In genomic region chr5:177447611-177448243, GRCh38 we compare ENCODE assay signal across 1 cellular context.
TF ChIP-seq lines count a peak whose summit lies in the region.

No MANE protein-coding gene starts in this region.

TF ChIP-seq in HepG2, 621 proteins besides CTCF, POLR2A, EP300 and RAD21 (continued from another document and continues in another):
- 0 out of 2 replicates have a peak, but pooled peaks have one; percentile 24 for TF ChIP-seq ZNF709 (CRISPR knock-in tag; IDR thresholded peaks at IDR 0.05)
- TF ChIP-seq SP2 (CRISPR knock-in tag; IDR thresholded peaks at IDR 0.05), result no peak
- TF ChIP-seq ZNF770 (CRISPR knock-in tag; IDR thresholded peaks at IDR 0.05), result 0 out of 2 replicates have a peak, but pooled peaks have one; percentile 23
- TF ChIP-seq ZKSCAN5 (CRISPR knock-in tag; IDR thresholded peaks at IDR 0.05), result no peak
- peak; percentile 29; the same call in 1 of the 2 replicates for TF ChIP-seq YEATS4 (CRISPR knock-in tag; IDR thresholded peaks at IDR 0.05; ENCODE audit: borderline replicate concordance)
- TF ChIP-seq RCOR2 (CRISPR knock-in tag; IDR thresholded peaks at IDR 0.05), result 0 out of 2 replicates have a peak, but pooled peaks have one; percentile 15
- TF ChIP-seq KLF11 (CRISPR knock-in tag; IDR thresholded peaks at IDR 0.05), result no peak
- TF ChIP-seq, protein P1, sequence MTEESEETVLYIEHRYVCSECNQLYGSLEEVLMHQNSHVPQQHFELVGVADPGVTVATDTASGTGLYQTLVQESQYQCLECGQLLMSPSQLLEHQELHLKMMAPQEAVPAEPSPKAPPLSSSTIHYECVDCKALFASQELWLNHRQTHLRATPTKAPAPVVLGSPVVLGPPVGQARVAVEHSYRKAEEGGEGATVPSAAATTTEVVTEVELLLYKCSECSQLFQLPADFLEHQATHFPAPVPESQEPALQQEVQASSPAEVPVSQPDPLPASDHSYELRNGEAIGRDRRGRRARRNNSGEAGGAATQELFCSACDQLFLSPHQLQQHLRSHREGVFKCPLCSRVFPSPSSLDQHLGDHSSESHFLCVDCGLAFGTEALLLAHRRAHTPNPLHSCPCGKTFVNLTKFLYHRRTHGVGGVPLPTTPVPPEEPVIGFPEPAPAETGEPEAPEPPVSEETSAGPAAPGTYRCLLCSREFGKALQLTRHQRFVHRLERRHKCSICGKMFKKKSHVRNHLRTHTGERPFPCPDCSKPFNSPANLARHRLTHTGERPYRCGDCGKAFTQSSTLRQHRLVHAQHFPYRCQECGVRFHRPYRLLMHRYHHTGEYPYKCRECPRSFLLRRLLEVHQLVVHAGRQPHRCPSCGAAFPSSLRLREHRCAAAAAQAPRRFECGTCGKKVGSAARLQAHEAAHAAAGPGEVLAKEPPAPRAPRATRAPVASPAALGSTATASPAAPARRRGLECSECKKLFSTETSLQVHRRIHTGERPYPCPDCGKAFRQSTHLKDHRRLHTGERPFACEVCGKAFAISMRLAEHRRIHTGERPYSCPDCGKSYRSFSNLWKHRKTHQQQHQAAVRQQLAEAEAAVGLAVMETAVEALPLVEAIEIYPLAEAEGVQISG (CRISPR knock-in tag; IDR thresholded peaks at IDR 0.05), result peak; percentile 50
- peak; percentile 43; the same call in 1 of the 2 replicates for TF ChIP-seq ZBTB21 (CRISPR knock-in tag; IDR thresholded peaks at IDR 0.05)
- no peak for TF ChIP-seq ZNF235 (CRISPR knock-in tag; IDR thresholded peaks at IDR 0.05; ENCODE audit: borderline replicate concordance)
- TF ChIP-seq IKZF5 (CRISPR knock-in tag; IDR thresholded peaks at IDR 0.05), result peak; percentile 63; the same call in 1 of the 2 replicates
- TF ChIP-seq ZNF350 (CRISPR knock-in tag; IDR thresholded peaks at IDR 0.05; ENCODE audit: borderline replicate concordance, low read depth), result no peak
- 0 out of 2 replicates have a peak, but pooled peaks have one; percentile 51 for TF ChIP-seq TAF1 (CRISPR knock-in tag; IDR thresholded peaks at IDR 0.05)
- no peak for TF ChIP-seq FOXJ3 (CRISPR knock-in tag; IDR thresholded peaks at IDR 0.05; ENCODE audit: borderline replicate concordance)
- TF ChIP-seq, protein P2, sequence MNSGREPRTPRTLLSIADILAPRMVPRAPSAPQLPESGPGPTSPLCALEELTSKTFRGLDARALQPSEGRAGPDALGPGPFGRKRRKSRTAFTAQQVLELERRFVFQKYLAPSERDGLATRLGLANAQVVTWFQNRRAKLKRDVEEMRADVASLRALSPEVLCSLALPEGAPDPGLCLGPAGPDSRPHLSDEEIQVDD (CRISPR knock-in tag; IDR thresholded peaks at IDR 0.05; ENCODE audit: borderline replicate concordance), result no peak
- TF ChIP-seq, protein P3, sequence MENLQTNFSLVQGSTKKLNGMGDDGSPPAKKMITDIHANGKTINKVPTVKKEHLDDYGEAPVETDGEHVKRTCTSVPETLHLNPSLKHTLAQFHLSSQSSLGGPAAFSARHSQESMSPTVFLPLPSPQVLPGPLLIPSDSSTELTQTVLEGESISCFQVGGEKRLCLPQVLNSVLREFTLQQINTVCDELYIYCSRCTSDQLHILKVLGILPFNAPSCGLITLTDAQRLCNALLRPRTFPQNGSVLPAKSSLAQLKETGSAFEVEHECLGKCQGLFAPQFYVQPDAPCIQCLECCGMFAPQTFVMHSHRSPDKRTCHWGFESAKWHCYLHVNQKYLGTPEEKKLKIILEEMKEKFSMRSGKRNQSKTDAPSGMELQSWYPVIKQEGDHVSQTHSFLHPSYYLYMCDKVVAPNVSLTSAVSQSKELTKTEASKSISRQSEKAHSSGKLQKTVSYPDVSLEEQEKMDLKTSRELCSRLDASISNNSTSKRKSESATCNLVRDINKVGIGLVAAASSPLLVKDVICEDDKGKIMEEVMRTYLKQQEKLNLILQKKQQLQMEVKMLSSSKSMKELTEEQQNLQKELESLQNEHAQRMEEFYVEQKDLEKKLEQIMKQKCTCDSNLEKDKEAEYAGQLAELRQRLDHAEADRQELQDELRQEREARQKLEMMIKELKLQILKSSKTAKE (CRISPR knock-in tag; IDR thresholded peaks at IDR 0.05; ENCODE audit: borderline replicate concordance), result no peak
- TF ChIP-seq HMG20B (CRISPR knock-in tag; conservative IDR thresholded peaks at IDR 0.05), result 0 out of 2 replicates have a peak, but pooled peaks have one; percentile 21
- no peak for TF ChIP-seq ZNF720 (CRISPR knock-in tag; IDR thresholded peaks at IDR 0.05)
- TF ChIP-seq, protein P4, sequence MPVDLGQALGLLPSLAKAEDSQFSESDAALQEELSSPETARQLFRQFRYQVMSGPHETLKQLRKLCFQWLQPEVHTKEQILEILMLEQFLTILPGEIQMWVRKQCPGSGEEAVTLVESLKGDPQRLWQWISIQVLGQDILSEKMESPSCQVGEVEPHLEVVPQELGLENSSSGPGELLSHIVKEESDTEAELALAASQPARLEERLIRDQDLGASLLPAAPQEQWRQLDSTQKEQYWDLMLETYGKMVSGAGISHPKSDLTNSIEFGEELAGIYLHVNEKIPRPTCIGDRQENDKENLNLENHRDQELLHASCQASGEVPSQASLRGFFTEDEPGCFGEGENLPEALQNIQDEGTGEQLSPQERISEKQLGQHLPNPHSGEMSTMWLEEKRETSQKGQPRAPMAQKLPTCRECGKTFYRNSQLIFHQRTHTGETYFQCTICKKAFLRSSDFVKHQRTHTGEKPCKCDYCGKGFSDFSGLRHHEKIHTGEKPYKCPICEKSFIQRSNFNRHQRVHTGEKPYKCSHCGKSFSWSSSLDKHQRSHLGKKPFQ (CRISPR knock-in tag; IDR thresholded peaks at IDR 0.05; ENCODE audit: insufficient replicate concordance), result no peak
- peak in 1 of 2 experiments; percentile 76; a peak in 2 of 4 replicates for TF ChIP-seq KLF16 (CRISPR knock-in tag; IDR thresholded peaks at IDR 0.05)
- TF ChIP-seq DZIP1 (CRISPR knock-in tag; IDR thresholded peaks at IDR 0.05), result no peak
- TF ChIP-seq ASH2L (IDR thresholded peaks at IDR 0.05; ENCODE audit: insufficient read length, low read depth, low read length), result no peak
- peak; percentile 48; the same call in 1 of the 2 replicates for TF ChIP-seq SP5 (CRISPR knock-in tag; IDR thresholded peaks at IDR 0.05; ENCODE audit: borderline replicate concordance, low read depth)
- TF ChIP-seq IRX3 (CRISPR knock-in tag; IDR thresholded peaks at IDR 0.05; ENCODE audit: borderline replicate concordance, low read depth), result no peak
- no peak for TF ChIP-seq ZNF282 (IDR thresholded peaks at IDR 0.05; ENCODE audit: partially characterized antibody)
- no peak for TF ChIP-seq ZNF292 (CRISPR knock-in tag; IDR thresholded peaks at IDR 0.05; ENCODE audit: borderline replicate concordance, low read depth)
- 0 out of 2 replicates have a peak, but pooled peaks have one; percentile 43 for TF ChIP-seq ZSCAN31 (CRISPR knock-in tag; IDR thresholded peaks at IDR 0.05; ENCODE audit: low read depth)
- TF ChIP-seq FOXK2 (IDR thresholded peaks at IDR 0.05), result no peak
- TF ChIP-seq TFDP2 (CRISPR knock-in tag; IDR thresholded peaks at IDR 0.05), result peak; percentile 38; the same call in 1 of the 2 replicates
- TF ChIP-seq HMG20A (CRISPR knock-in tag; IDR thresholded peaks at IDR 0.05; ENCODE audit: borderline replicate concordance), result no peak; the same call in 1 of the 2 replicates
- no peak; the same call in 1 of the 2 replicates for TF ChIP-seq ZXDC (CRISPR knock-in tag; IDR thresholded peaks at IDR 0.05)
- no peak for TF ChIP-seq ZNF225 (CRISPR knock-in tag; IDR thresholded peaks at IDR 0.05)
- TF ChIP-seq, protein P5, sequence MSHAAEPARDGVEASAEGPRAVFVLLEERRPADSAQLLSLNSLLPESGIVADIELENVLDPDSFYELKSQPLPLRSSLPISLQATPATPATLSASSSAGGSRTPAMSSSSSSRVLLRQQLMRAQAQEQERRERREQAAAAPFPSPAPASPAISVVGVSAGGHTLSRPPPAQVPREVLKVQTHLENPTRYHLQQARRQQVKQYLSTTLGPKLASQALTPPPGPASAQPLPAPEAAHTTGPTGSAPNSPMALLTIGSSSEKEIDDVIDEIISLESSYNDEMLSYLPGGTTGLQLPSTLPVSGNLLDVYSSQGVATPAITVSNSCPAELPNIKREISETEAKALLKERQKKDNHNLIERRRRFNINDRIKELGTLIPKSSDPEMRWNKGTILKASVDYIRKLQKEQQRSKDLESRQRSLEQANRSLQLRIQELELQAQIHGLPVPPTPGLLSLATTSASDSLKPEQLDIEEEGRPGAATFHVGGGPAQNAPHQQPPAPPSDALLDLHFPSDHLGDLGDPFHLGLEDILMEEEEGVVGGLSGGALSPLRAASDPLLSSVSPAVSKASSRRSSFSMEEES (CRISPR knock-in tag; IDR thresholded peaks at IDR 0.05), result peak; percentile 81
- no peak for TF ChIP-seq ZNF446 (CRISPR knock-in tag; IDR thresholded peaks at IDR 0.05)
- TF ChIP-seq, protein P6, sequence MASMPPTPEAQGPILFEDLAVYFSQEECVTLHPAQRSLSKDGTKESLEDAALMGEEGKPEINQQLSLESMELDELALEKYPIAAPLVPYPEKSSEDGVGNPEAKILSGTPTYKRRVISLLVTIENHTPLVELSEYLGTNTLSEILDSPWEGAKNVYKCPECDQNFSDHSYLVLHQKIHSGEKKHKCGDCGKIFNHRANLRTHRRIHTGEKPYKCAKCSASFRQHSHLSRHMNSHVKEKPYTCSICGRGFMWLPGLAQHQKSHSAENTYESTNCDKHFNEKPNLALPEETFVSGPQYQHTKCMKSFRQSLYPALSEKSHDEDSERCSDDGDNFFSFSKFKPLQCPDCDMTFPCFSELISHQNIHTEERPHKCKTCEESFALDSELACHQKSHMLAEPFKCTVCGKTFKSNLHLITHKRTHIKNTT (CRISPR knock-in tag; IDR thresholded peaks at IDR 0.05), result no peak
- no peak for TF ChIP-seq ZNF562 (CRISPR knock-in tag; IDR thresholded peaks at IDR 0.05; ENCODE audit: borderline replicate concordance)
- TF ChIP-seq TRIM24 (CRISPR knock-in tag; IDR thresholded peaks at IDR 0.05), result no peak
- no peak for TF ChIP-seq HNRNPUL1 (IDR thresholded peaks at IDR 0.05; ENCODE audit: low read depth, low read length)
- peak; percentile 49; the same call in 1 of the 2 replicates for TF ChIP-seq TSC22D2 (CRISPR knock-in tag; IDR thresholded peaks at IDR 0.05; ENCODE audit: borderline replicate concordance)
- no peak for TF ChIP-seq ZNF180 (CRISPR knock-in tag; IDR thresholded peaks at IDR 0.05; ENCODE audit: borderline replicate concordance, low read depth)
